32 cellular contexts compared by ENCODE assay signal in the genomic region with DNA sequence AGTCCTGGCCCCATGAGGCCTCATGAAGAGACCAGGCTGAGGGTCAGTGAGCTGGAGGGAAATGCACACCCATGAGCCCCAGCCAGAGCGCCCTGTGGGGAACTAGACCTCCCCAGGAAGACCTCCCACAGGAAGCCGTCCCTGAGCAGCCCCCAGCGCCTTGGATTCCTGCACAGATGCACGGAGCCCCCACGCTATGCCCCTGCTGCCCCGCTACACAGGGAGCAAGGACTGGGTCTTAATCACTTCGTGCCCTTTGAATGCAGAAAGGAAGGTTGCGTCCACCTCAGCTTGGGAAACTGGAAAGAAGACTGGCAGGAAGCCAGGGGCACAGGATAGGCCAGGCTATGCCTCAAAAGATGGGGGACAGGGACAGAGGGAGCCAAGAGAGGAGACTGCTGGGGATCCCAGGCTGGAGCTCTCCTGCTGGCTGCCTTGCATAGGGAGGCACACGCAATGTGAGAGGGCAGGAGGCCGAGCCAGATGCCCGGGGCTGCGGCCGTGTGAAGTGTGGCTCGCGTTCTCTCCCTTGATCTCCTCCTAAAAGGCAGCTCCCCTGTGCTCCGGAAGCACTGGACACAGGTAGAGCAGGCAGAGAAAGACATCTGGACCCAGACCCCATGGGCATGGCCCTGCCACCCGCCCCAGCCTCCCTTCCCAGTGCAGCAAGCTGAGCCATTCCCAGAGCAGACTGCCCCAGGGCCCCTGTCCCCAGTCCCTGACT.
"Had no signal": no experiment of that assay in that cellular context is flagged by ENCODE, and none has a peak within 500 bp of the region (broad histone marks: within the 10 kb centered on the region; RNA-seq: fewer than 3 reads in every experiment).

No MANE protein-coding gene starts in this region.

- H3K4me3 Mint-ChIP-seq: activated CD4-positive, alpha-beta memory T cell treated with anti-CD3 and anti-CD28 coated beads for 36 hours; activated naive CD4-positive, alpha-beta T cell treated with anti-CD3 and anti-CD28 coated beads, Interleukin-2, amount 50 U/mL, for 24 hours; activated naive CD8-positive, alpha-beta T cell treated with anti-CD3 and anti-CD28 coated beads, Interleukin-2, amount 50 U/mL, for 24 hours; activated T-cell treated with anti-CD3 and anti-CD28 coated beads, Interleukin-2, amount 50 U/mL, for 4 hours; activated T-helper 17 cell treated with anti-CD3 and anti-CD28 coated beads, Interleukin-2, amount 50 U/mL, for 72 hours; dendritic cell treated with granulocyte-macrophage colony-stimulating factor and Interleukin-4, amounts not matched to agents 40 ng/mL and 50 ng/mL, for 4 days; immature natural killer cell; naive thymus-derived CD4-positive, alpha-beta T cell; stimulated activated memory B cell treated with anti-CD40 and anti-IgM and Interleukin-4, amounts not matched to agents 10 μg/mL and 1 μg/mL and 100 μg/mL, for 72 hours; stimulated activated naive CD8-positive, alpha-beta T cell treated with anti-CD3 and anti-CD28 coated beads, Interleukin-15, amount 100 ng/mL, for 72 hours had no signal

- ATAC-seq: activated CD4-positive, CD25-positive, alpha-beta regulatory T cell treated with anti-CD3 and anti-CD28 coated beads, Interleukin-2, amount 50 U/mL, for 24 hours; activated naive CD8-positive, alpha-beta T cell treated with anti-CD3 and anti-CD28 coated beads, Interleukin-2, amount 50 U/mL, for 24 hours; activated T-cell treated with anti-CD3 and anti-CD28 coated beads, Interleukin-2, amount 50 U/mL, for 4 hours; activated T-helper 17 cell treated with anti-CD3 and anti-CD28 coated beads, Interleukin-2, amount 50 U/mL, for 72 hours; esophagus mucosa; left colon; naive thymus-derived CD4-positive, alpha-beta T cell; right cardiac atrium; stimulated activated memory B cell treated with anti-CD40 and anti-IgM and Interleukin-4, amounts not matched to agents 10 μg/mL and 1 μg/mL and 100 μg/mL, for 72 hours; stimulated activated naive CD8-positive, alpha-beta T cell treated with anti-CD3 and anti-CD28 coated beads, Interleukin-15, amount 100 ng/mL, for 72 hours had no signal

- H3K36me3 ChIP-seq: breast epithelium, thyroid gland, upper lobe of left lung, vagina had no signal

- H3K27ac Mint-ChIP-seq: activated CD4-positive, alpha-beta memory T cell treated with anti-CD3 and anti-CD28 coated beads for 36 hours; activated naive CD4-positive, alpha-beta T cell treated with anti-CD3 and anti-CD28 coated beads, Interleukin-2, amount 50 U/mL, for 24 hours; activated naive CD8-positive, alpha-beta T cell treated with anti-CD3 and anti-CD28 coated beads, Interleukin-2, amount 50 U/mL, for 24 hours; activated T-helper 17 cell treated with anti-CD3 and anti-CD28 coated beads, Interleukin-2, amount 50 U/mL, for 72 hours; dendritic cell treated with granulocyte-macrophage colony-stimulating factor and Interleukin-4, amounts not matched to agents 40 ng/mL and 50 ng/mL, for 4 days; endodermal cell; immature natural killer cell; stimulated activated memory B cell treated with anti-CD40 and anti-IgM and Interleukin-4, amounts not matched to agents 10 μg/mL and 1 μg/mL and 100 μg/mL, for 72 hours had no signal

- DNase-seq: activated CD4-positive, alpha-beta memory T cell treated with anti-CD3 and anti-CD28 coated beads for 36 hours; activated CD4-positive, alpha-beta T cell treated with anti-CD3 and anti-CD28 coated beads for 48 hours; activated CD8-positive, alpha-beta memory T cell treated with anti-CD3 and anti-CD28 coated beads, Interleukin-2, amount 50 U/mL, for 48 hours; activated gamma-delta T cell treated with Interleukin-2 at 50 U/mL for 16 hours; activated naive CD8-positive, alpha-beta T cell treated with anti-CD3 and anti-CD28 coated beads, Interleukin-2, amount 50 U/mL, for 24 hours; activated T-cell treated with anti-CD3 and anti-CD28 coated beads, Interleukin-2, amount 50 U/mL, for 4 hours; central memory CD4-positive, alpha-beta T cell; endodermal cell; foreskin fibroblast; hippocampal formation; immature natural killer cell; kidney; left colon; midbrain; naive thymus-derived CD4-positive, alpha-beta T cell; posterior cingulate gyrus; right cardiac atrium; stimulated activated CD4-positive, alpha-beta T cell treated with anti-CD3 and anti-CD28 coated beads, Interleukin-12 subunit alpha, Interleukin-12 subunit beta, amount 100 ng/mL, for 4 hours; stimulated activated CD4-positive, alpha-beta T cell treated with anti-CD3 and anti-CD28 coated beads, Interleukin-4, amount 100 ng/mL, for 4 hours; stimulated activated CD8-positive, alpha-beta memory T cell treated with anti-CD3 and anti-CD28 coated beads, Interleukin-4, amount 100 ng/mL, for 48 hours; stimulated activated naive CD8-positive, alpha-beta T cell treated with anti-CD3 and anti-CD28 coated beads, Interleukin-15, amount 100 ng/mL, for 72 hours had no signal

- H3K36me3 Mint-ChIP-seq: activated CD4-positive, alpha-beta memory T cell treated with anti-CD3 and anti-CD28 coated beads for 36 hours; activated naive CD4-positive, alpha-beta T cell treated with anti-CD3 and anti-CD28 coated beads, Interleukin-2, amount 50 U/mL, for 24 hours; immature natural killer cell; stimulated activated memory B cell treated with anti-CD40 and anti-IgM and Interleukin-4, amounts not matched to agents 10 μg/mL and 1 μg/mL and 100 μg/mL, for 72 hours had no signal

- FAIRE-seq: kidney had no signal

- H3K9me3 ChIP-seq: breast epithelium, thyroid gland, upper lobe of left lung, vagina had no signal

- H3K4me1 Mint-ChIP-seq: activated naive CD4-positive, alpha-beta T cell treated with anti-CD3 and anti-CD28 coated beads, Interleukin-2, amount 50 U/mL, for 24 hours; activated naive CD8-positive, alpha-beta T cell treated with anti-CD3 and anti-CD28 coated beads, Interleukin-2, amount 50 U/mL, for 24 hours; activated T-helper 17 cell treated with anti-CD3 and anti-CD28 coated beads, Interleukin-2, amount 50 U/mL, for 72 hours; immature natural killer cell; stimulated activated memory B cell treated with anti-CD40 and anti-IgM and Interleukin-4, amounts not matched to agents 10 μg/mL and 1 μg/mL and 100 μg/mL, for 72 hours had no signal

- H3K27me3 ChIP-seq: breast epithelium, thyroid gland, upper lobe of left lung, vagina had no signal

- H3K27me3 Mint-ChIP-seq: activated CD4-positive, alpha-beta memory T cell treated with anti-CD3 and anti-CD28 coated beads for 36 hours; activated naive CD4-positive, alpha-beta T cell treated with anti-CD3 and anti-CD28 coated beads, Interleukin-2, amount 50 U/mL, for 24 hours; activated naive CD8-positive, alpha-beta T cell treated with anti-CD3 and anti-CD28 coated beads, Interleukin-2, amount 50 U/mL, for 24 hours; activated T-helper 17 cell treated with anti-CD3 and anti-CD28 coated beads, Interleukin-2, amount 50 U/mL, for 72 hours; naive thymus-derived CD4-positive, alpha-beta T cell; stimulated activated naive CD8-positive, alpha-beta T cell treated with anti-CD3 and anti-CD28 coated beads, Interleukin-15, amount 100 ng/mL, for 72 hours had no signal

- H3K27ac ChIP-seq: breast epithelium, skin epidermis, thyroid gland, upper lobe of left lung, vagina had no signal

- H3K4me3 ChIP-seq: breast epithelium, skin epidermis, thyroid gland, upper lobe of left lung, vagina had no signal

- H3K4me1 ChIP-seq: breast epithelium had no signal

- H3K9me3 Mint-ChIP-seq: activated CD4-positive, alpha-beta memory T cell treated with anti-CD3 and anti-CD28 coated beads for 36 hours; activated naive CD4-positive, alpha-beta T cell treated with anti-CD3 and anti-CD28 coated beads, Interleukin-2, amount 50 U/mL, for 24 hours; activated naive CD8-positive, alpha-beta T cell treated with anti-CD3 and anti-CD28 coated beads, Interleukin-2, amount 50 U/mL, for 24 hours; activated T-cell treated with anti-CD3 and anti-CD28 coated beads, Interleukin-2, amount 50 U/mL, for 4 hours; activated T-helper 17 cell treated with anti-CD3 and anti-CD28 coated beads, Interleukin-2, amount 50 U/mL, for 72 hours; dendritic cell treated with granulocyte-macrophage colony-stimulating factor and Interleukin-4, amounts not matched to agents 40 ng/mL and 50 ng/mL, for 4 days; endodermal cell; immature natural killer cell; naive thymus-derived CD4-positive, alpha-beta T cell; stimulated activated memory B cell treated with anti-CD40 and anti-IgM and Interleukin-4, amounts not matched to agents 10 μg/mL and 1 μg/mL and 100 μg/mL, for 72 hours; stimulated activated naive CD8-positive, alpha-beta T cell treated with anti-CD3 and anti-CD28 coated beads, Interleukin-15, amount 100 ng/mL, for 72 hours had no signal
